1 cellular context compared by ENCODE assay signal in the genomic region with DNA sequence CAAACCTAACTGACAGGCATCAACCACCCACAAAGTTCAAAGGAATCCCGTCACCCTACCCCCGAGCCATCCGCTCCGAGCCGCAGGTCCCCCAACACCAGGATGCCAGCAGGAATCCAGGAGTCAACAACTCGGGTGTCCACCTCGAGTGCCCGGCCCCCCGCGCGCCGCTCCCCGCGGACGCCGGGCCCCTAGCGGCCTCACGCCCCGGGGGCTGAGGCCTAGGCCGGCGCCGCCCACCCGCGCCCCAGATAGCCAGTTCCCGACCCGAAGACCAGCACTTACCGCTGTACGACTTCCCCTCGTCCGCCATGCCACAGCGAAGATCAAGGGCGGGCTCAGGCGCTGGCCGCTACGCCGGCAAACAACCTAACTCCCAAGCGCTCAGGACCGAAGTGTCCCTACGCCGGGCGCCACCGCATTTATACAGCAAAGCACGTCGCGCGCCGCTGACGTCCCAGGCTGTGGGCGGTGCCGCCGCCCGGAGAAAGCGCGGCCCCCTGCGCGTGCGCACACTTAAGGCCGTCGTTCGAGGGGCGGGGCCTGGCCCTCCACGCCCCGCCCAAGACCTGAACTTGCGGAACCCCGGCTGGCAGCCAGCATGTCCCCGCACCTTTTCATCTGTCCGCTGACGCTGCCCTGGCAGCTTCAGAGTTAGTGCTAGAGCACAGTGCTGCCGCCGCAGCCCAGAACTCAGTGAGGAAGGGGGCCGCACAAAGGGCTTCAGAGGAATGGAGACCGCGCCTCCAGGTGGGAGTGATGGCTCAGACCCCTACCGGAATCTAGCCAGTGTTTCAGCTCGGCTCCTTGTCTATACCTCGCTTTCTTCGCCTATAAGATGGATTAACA.
TF ChIP-seq lines count a peak whose summit lies in the region.

TSS of gene NXF1 (minus strand) at position 397 of the 849 bp plus-strand sequence. CDS start at position 313, 84 bp downstream.

TF ChIP-seq in HepG2, 621 proteins besides CTCF, POLR2A, EP300 and RAD21 (continued from another document and continues in another):
- TF ChIP-seq ZNF17 (CRISPR knock-in tag; IDR thresholded peaks at IDR 0.05): no peak
- TF ChIP-seq PLSCR1 (CRISPR knock-in tag; IDR thresholded peaks at IDR 0.05; ENCODE audit: borderline replicate concordance): no peak
- TF ChIP-seq ZNF552 (CRISPR knock-in tag; IDR thresholded peaks at IDR 0.05; ENCODE audit: borderline replicate concordance): peak; percentile 80
- peak; percentile 96 for TF ChIP-seq PHF5A (CRISPR knock-in tag; IDR thresholded peaks at IDR 0.05; ENCODE audit: low read depth, unreplicated experiment)
- TF ChIP-seq, protein P1, sequence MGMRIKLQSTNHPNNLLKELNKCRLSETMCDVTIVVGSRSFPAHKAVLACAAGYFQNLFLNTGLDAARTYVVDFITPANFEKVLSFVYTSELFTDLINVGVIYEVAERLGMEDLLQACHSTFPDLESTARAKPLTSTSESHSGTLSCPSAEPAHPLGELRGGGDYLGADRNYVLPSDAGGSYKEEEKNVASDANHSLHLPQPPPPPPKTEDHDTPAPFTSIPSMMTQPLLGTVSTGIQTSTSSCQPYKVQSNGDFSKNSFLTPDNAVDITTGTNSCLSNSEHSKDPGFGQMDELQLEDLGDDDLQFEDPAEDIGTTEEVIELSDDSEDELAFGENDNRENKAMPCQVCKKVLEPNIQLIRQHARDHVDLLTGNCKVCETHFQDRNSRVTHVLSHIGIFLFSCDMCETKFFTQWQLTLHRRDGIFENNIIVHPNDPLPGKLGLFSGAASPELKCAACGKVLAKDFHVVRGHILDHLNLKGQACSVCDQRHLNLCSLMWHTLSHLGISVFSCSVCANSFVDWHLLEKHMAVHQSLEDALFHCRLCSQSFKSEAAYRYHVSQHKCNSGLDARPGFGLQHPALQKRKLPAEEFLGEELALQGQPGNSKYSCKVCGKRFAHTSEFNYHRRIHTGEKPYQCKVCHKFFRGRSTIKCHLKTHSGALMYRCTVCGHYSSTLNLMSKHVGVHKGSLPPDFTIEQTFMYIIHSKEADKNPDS (CRISPR knock-in tag; IDR thresholded peaks at IDR 0.05): no peak
- no peak; the same call in 1 of the 2 replicates for TF ChIP-seq RFX3 (CRISPR knock-in tag; IDR thresholded peaks at IDR 0.05)
- peak; percentile 62 for TF ChIP-seq NFYC (CRISPR knock-in tag; IDR thresholded peaks at IDR 0.05)
- TF ChIP-seq HDAC2 (CRISPR knock-in tag; IDR thresholded peaks at IDR 0.05): peak; percentile 50; the same call in 1 of the 2 replicates
- TF ChIP-seq, protein P2, sequence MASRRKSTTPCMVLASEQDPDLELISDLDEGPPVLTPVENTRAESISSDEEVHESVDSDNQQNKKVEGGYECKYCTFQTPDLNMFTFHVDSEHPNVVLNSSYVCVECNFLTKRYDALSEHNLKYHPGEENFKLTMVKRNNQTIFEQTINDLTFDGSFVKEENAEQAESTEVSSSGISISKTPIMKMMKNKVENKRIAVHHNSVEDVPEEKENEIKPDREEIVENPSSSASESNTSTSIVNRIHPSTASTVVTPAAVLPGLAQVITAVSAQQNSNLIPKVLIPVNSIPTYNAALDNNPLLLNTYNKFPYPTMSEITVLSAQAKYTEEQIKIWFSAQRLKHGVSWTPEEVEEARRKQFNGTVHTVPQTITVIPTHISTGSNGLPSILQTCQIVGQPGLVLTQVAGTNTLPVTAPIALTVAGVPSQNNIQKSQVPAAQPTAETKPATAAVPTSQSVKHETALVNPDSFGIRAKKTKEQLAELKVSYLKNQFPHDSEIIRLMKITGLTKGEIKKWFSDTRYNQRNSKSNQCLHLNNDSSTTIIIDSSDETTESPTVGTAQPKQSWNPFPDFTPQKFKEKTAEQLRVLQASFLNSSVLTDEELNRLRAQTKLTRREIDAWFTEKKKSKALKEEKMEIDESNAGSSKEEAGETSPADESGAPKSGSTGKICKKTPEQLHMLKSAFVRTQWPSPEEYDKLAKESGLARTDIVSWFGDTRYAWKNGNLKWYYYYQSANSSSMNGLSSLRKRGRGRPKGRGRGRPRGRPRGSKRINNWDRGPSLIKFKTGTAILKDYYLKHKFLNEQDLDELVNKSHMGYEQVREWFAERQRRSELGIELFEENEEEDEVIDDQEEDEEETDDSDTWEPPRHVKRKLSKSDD (CRISPR knock-in tag; IDR thresholded peaks at IDR 0.05; ENCODE audit: low read depth): no peak
- no peak; the same call in 1 of the 2 replicates for TF ChIP-seq ZNF607 (CRISPR knock-in tag; IDR thresholded peaks at IDR 0.05; ENCODE audit: borderline replicate concordance)
- TF ChIP-seq MEIS1 (CRISPR knock-in tag; IDR thresholded peaks at IDR 0.05; ENCODE audit: borderline replicate concordance): peak; percentile 76
- no peak for TF ChIP-seq HNF4A (CRISPR knock-in tag; IDR thresholded peaks at IDR 0.05)
- TF ChIP-seq MYNN (CRISPR knock-in tag; IDR thresholded peaks at IDR 0.05; ENCODE audit: low read depth): peak; percentile 90; the same call in 1 of the 2 replicates
- TF ChIP-seq, protein P3, sequence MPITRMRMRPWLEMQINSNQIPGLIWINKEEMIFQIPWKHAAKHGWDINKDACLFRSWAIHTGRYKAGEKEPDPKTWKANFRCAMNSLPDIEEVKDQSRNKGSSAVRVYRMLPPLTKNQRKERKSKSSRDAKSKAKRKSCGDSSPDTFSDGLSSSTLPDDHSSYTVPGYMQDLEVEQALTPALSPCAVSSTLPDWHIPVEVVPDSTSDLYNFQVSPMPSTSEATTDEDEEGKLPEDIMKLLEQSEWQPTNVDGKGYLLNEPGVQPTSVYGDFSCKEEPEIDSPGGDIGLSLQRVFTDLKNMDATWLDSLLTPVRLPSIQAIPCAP (CRISPR knock-in tag; IDR thresholded peaks at IDR 0.05; ENCODE audit: low read depth): no peak
- no peak for TF ChIP-seq KAT2B (IDR thresholded peaks at IDR 0.05; ENCODE audit: borderline replicate concordance, low read depth, low read length)
- peak; percentile 63; the same call in 1 of the 2 replicates for TF ChIP-seq IRX3 (CRISPR knock-in tag; IDR thresholded peaks at IDR 0.05; ENCODE audit: borderline replicate concordance, low read depth)
- TF ChIP-seq SNAPC2 (CRISPR knock-in tag; IDR thresholded peaks at IDR 0.05): no peak
- 0 out of 2 replicates have a peak, but pooled peaks have one; percentile 7 for TF ChIP-seq AHDC1 (CRISPR knock-in tag; IDR thresholded peaks at IDR 0.05; ENCODE audit: borderline replicate concordance)
- TF ChIP-seq EED (CRISPR knock-in tag; IDR thresholded peaks at IDR 0.05): 0 out of 2 replicates have a peak, but pooled peaks have one; percentile 48
- TF ChIP-seq ZNF605 (CRISPR knock-in tag; IDR thresholded peaks at IDR 0.05): peak; percentile 82
- TF ChIP-seq, protein P4, sequence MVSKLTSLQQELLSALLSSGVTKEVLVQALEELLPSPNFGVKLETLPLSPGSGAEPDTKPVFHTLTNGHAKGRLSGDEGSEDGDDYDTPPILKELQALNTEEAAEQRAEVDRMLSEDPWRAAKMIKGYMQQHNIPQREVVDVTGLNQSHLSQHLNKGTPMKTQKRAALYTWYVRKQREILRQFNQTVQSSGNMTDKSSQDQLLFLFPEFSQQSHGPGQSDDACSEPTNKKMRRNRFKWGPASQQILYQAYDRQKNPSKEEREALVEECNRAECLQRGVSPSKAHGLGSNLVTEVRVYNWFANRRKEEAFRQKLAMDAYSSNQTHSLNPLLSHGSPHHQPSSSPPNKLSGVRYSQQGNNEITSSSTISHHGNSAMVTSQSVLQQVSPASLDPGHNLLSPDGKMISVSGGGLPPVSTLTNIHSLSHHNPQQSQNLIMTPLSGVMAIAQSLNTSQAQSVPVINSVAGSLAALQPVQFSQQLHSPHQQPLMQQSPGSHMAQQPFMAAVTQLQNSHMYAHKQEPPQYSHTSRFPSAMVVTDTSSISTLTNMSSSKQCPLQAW (CRISPR knock-in tag; IDR thresholded peaks at IDR 0.05): peak; percentile 74
- TF ChIP-seq, protein P5, sequence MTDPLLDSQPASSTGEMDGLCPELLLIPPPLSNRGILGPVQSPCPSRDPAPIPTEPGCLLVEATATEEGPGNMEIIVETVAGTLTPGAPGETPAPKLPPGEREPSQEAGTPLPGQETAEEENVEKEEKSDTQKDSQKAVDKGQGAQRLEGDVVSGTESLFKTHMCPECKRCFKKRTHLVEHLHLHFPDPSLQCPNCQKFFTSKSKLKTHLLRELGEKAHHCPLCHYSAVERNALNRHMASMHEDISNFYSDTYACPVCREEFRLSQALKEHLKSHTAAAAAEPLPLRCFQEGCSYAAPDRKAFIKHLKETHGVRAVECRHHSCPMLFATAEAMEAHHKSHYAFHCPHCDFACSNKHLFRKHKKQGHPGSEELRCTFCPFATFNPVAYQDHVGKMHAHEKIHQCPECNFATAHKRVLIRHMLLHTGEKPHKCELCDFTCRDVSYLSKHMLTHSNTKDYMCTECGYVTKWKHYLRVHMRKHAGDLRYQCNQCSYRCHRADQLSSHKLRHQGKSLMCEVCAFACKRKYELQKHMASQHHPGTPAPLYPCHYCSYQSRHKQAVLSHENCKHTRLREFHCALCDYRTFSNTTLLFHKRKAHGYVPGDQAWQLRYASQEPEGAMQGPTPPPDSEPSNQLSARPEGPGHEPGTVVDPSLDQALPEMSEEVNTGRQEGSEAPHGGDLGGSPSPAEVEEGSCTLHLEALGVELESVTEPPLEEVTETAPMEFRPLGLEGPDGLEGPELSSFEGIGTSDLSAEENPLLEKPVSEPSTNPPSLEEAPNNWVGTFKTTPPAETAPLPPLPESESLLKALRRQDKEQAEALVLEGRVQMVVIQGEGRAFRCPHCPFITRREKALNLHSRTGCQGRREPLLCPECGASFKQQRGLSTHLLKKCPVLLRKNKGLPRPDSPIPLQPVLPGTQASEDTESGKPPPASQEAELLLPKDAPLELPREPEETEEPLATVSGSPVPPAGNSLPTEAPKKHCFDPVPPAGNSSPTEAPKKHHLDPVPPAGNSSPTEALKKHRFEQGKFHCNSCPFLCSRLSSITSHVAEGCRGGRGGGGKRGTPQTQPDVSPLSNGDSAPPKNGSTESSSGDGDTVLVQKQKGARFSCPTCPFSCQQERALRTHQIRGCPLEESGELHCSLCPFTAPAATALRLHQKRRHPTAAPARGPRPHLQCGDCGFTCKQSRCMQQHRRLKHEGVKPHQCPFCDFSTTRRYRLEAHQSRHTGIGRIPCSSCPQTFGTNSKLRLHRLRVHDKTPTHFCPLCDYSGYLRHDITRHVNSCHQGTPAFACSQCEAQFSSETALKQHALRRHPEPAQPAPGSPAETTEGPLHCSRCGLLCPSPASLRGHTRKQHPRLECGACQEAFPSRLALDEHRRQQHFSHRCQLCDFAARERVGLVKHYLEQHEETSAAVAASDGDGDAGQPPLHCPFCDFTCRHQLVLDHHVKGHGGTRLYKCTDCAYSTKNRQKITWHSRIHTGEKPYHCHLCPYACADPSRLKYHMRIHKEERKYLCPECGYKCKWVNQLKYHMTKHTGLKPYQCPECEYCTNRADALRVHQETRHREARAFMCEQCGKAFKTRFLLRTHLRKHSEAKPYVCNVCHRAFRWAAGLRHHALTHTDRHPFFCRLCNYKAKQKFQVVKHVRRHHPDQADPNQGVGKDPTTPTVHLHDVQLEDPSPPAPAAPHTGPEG (CRISPR knock-in tag; IDR thresholded peaks at IDR 0.05): peak; percentile 92
- TF ChIP-seq, protein P6, sequence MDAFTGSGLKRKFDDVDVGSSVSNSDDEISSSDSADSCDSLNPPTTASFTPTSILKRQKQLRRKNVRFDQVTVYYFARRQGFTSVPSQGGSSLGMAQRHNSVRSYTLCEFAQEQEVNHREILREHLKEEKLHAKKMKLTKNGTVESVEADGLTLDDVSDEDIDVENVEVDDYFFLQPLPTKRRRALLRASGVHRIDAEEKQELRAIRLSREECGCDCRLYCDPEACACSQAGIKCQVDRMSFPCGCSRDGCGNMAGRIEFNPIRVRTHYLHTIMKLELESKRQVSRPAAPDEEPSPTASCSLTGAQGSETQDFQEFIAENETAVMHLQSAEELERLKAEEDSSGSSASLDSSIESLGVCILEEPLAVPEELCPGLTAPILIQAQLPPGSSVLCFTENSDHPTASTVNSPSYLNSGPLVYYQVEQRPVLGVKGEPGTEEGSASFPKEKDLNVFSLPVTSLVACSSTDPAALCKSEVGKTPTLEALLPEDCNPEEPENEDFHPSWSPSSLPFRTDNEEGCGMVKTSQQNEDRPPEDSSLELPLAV (CRISPR knock-in tag; conservative IDR thresholded peaks at IDR 0.05; ENCODE audit: low read depth): no peak
- no peak; the same call in 1 of the 2 replicates for TF ChIP-seq FLYWCH1 (CRISPR knock-in tag; IDR thresholded peaks at IDR 0.05)
